In genomic region chr2:178484245-178485041, GRCh38 we compare ENCODE assay signal across 10 cellular contexts. TPM values are rescaled to one million over a fixed set of nuclear protein-coding genes. Genes with fewer than 3 reads are reported as not detected.
A peak's percentile ranks its signal among the peaks of the same experiment; 100 is the strongest.
DNase-seq lines count a peak whose midpoint lies in the region; ATAC-seq and TF ChIP-seq lines count a peak whose summit lies in the region.
"Had no signal": no experiment of that assay in that cellular context is flagged by ENCODE, and none has a peak within 500 bp of the region (broad histone marks: within the 10 kb centered on the region; RNA-seq: fewer than 3 reads in every experiment).

No MANE protein-coding gene starts in this region.

- POLR2A ChIA-PET in T-cell (lab: Charles Lee) = no interaction called here

- no peak for ATAC-seq in body of pancreas
- ATAC-seq in T-cell (replicated peaks in 1 of 4) = no peak
- no peak for ATAC-seq in HG02588 (IDR thresholded peaks at IDR 0.05; ENCODE audit: unreplicated experiment)

- no peak overlapping the region for H3K4me3 ChIP-seq in body of pancreas
- H3K4me3 ChIP-seq: ovary had no signal

- peaks cover 48% of the 10 kb centered on the region for H3K4me1 ChIP-seq in body of pancreas

- no peaks in the 10 kb centered on the region for H3K36me3 ChIP-seq in body of pancreas (replicated peaks in 1 of 2; ENCODE audit: insufficient read depth in 1 of 2, low read depth in 2 of 2)
- H3K36me3 ChIP-seq: ovary had no signal

- TF ChIP-seq CTCF in body of pancreas (IDR thresholded peaks at IDR 0.05) = no peak

- no peaks in the 10 kb centered on the region for H3K27me3 Mint-ChIP-seq in T-cell

- DNase-seq in DMS79 treated with DMSO at 0.1 percent for 48 hours (lab: John Stamatoyannopoulos, UW) (peak; percentile 53), NCI-H2081 treated with DMSO at 0.1 percent for 48 hours (lab: John Stamatoyannopoulos, UW) (peak; percentile 18), body of pancreas (peak; percentile 68 to 78 (median 70)), medulla oblongata (ENCODE audit: extremely low spot score) (peak; percentile 62), AML-193 (lab: John Stamatoyannopoulos, UW) (no peak), T-cell (no peak), KBM-7 (no peak)
- DNase-seq: activated CD4-positive, alpha-beta T cell treated with anti-CD3 and anti-CD28 coated beads, Interleukin-2, amount 50 U/mL, for 1 hour had no signal

- WGBS in body of pancreas, 2 donors = 29 to 38% methylated on average over 6 of the region's 6 CpGs

- peak overlapping the region in 2 of 4 donors; percentile 23 to 42 for H3K27ac ChIP-seq in body of pancreas
- H3K27ac ChIP-seq: ovary had no signal

- peaks cover 65 to 68% (median 66%) of the 10 kb centered on the region in 3 donors for H3K4me1 Mint-ChIP-seq in T-cell

- intact Hi-C loops in body of pancreas (cut with DNase I) = no loop called here

- no peak overlapping the region for H3K27ac Mint-ChIP-seq in T-cell

- no peaks in the 10 kb centered on the region for H3K9me3 Mint-ChIP-seq in T-cell

- H3K9me3 ChIP-seq in body of pancreas = no peaks in the 10 kb centered on the region
- H3K9me3 ChIP-seq: ovary had no signal

- TF ChIP-seq POLR2A in body of pancreas (IDR thresholded peaks at IDR 0.05) = no peak

- CTCF ChIA-PET in T-cell (lab: Charles Lee) = interaction anchor here in 1 of 2 donors (0.5 kb wide), 1 partner anchor 1002 kb away, joined by 3 read pairs; no protein-coding TSS in a partner anchor

- no peak overlapping the region for H3K4me3 Mint-ChIP-seq in T-cell

- no peaks in the 10 kb centered on the region for H3K27me3 ChIP-seq in body of pancreas
- H3K27me3 ChIP-seq: ovary had no signal

- H3K36me3 Mint-ChIP-seq in T-cell = peaks cover 32% of the 10 kb centered on the region

- in situ Hi-C loops in KBM-7 (cut with MboI; ENCODE audit: low pct_unique_long_range_greater_than_20kb, low sequenced_read_pairs) = no loop called here

RNA-seq across cellular contexts. Expression of gene PLEKHA3, which starts 4.2 kb away (rescaled TPM):
- total RNA-seq in body of pancreas (1 to 10 TPM; 5.3 to 6.5 TPM), T-cell (10 to 100 TPM; 21.9 to 28.9 (median 24.8) TPM)

RNA-seq across cellular contexts. Expression of gene FKBP7, which starts 6.0 kb away (rescaled TPM):
- total RNA-seq in body of pancreas (1 to 10 TPM; 2.9 to 4.6 TPM), T-cell (1 to 10 TPM in 2 of 5 donors, under 1 TPM in 2, not detected in 1; 0.44 to 2.5 (median 1.4) TPM)

RNA-seq across cellular contexts. Expression of gene PJVK, which starts 33.3 kb away (rescaled TPM):
- total RNA-seq in body of pancreas (1 to 10 TPM in 1 of 2 donors, not detected in 1; 4.2 TPM), T-cell (1 to 10 TPM; 1.8 to 5.2 (median 4.3) TPM)

RNA-seq across cellular contexts. Expression of gene PRKRA, which starts 33.5 kb away (rescaled TPM):
- total RNA-seq in body of pancreas (10 to 100 TPM; 21.5 to 35.9 TPM), T-cell (10 to 100 TPM; 49.4 to 98.7 (median 52.7) TPM)

Comparison
In these comparisons a context has a peak if more than half of its experiments do, and no peak if none do; other contexts are left out.
1. DNase-seq: peak in DMS79 treated with DMSO at 0.1 percent for 48 hours (single experiment), NCI-H2081 treated with DMSO at 0.1 percent for 48 hours (single experiment), body of pancreas (4 of 4) and medulla oblongata (single experiment); none in AML-193 (0 of 2), T-cell (0 of 34) and KBM-7 (single experiment).